8 cellular contexts compared by ENCODE assay signal in the genomic region with DNA sequence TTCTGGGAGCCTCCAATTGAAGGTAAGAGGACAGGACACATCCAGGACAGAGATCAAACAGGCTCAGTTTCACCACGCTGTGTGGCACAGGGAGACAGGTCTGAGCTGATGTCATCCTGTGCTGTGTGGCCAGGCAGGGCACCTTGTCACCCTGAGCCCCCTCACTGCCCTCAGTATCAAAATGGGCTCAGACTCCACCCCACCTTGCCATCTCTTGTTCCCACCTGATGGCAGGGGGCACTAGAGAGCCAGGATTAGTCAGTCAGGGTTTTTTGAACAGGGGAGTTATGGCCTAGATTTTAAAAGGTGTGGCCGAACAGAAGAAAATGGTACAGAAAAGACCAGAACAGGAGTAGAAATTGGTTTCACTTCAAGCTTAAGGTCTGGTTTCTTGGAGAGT. TPM values are rescaled to one million over a fixed set of nuclear protein-coding genes. Genes with fewer than 3 reads are reported as not detected.
DNase-seq lines count a peak whose midpoint lies in the region; ATAC-seq and TF ChIP-seq lines count a peak whose summit lies in the region.

No MANE protein-coding gene starts in this region.

- peaks cover 5 to 24% of the 10 kb centered on the region in 2 donors for H3K4me1 Mint-ChIP-seq in natural killer cell

- DNase-seq in AG09309 (ENCODE audit: low read depth) (no peak), RKO (ENCODE audit: low spot score) (peak; percentile 34), astrocyte of the cerebellum (ENCODE audit: low read depth) (no peak), natural killer cell (no peak), midbrain (lab: John Stamatoyannopoulos, UW) (no peak), tibial nerve (ENCODE audit: low spot score in 2 of 2) (no peak)

- H3K27ac ChIP-seq in tibial nerve = no peak overlapping the region

- TF ChIP-seq CTCF in AG09309 (IDR thresholded peaks at IDR 0.05; ENCODE audit: control insufficient read depth, insufficient read depth, low read depth, low read length, missing control alignments) (peak; percentile 62), GM12872 (IDR thresholded peaks at IDR 0.05; ENCODE audit: insufficient read depth, low read depth, low read length) (peak; percentile 62), astrocyte of the cerebellum (IDR thresholded peaks at IDR 0.05; ENCODE audit: low read depth, low read length, missing control alignments) (peak; percentile 55), natural killer cell (IDR thresholded peaks at IDR 0.05) (no peak), tibial nerve (IDR thresholded peaks at IDR 0.05) (peak in 2 of 5 experiments; percentile 10 to 17)

- H3K27me3 Mint-ChIP-seq in natural killer cell (ENCODE audit: low read depth in 2 of 2) = no peaks in the 10 kb centered on the region

- no peaks in the 10 kb centered on the region for H3K9me3 ChIP-seq in tibial nerve

- H3K36me3 Mint-ChIP-seq in natural killer cell = no peaks in the 10 kb centered on the region

- no peak for TF ChIP-seq POLR2A in tibial nerve (IDR thresholded peaks at IDR 0.05)

- peak overlapping the region; percentile 65 for H3K4me3 Mint-ChIP-seq in natural killer cell

- H3K4me3 ChIP-seq in AG09309 (ENCODE audit: control insufficient read depth, low read depth, low read length) (no peak overlapping the region), astrocyte of the cerebellum (ENCODE audit: low read depth, low read length) (no peak overlapping the region), tibial nerve (no peak overlapping the region)

- peaks cover 0 to 43% (median 14%) of the 10 kb centered on the region in 4 donors for H3K4me1 ChIP-seq in tibial nerve

- intact Hi-C loops in natural killer cell (cut with micrococcal nuclease) = loop anchor here (5.0 kb wide), 1 partner anchor 381 kb away; no protein-coding TSS in a partner anchor

- H3K36me3 ChIP-seq in tibial nerve = peaks cover 0 to 63% (median 0%) of the 10 kb centered on the region in 3 donors

- H3K9me3 Mint-ChIP-seq in natural killer cell = no peaks in the 10 kb centered on the region

- in situ Hi-C loops in astrocyte of the cerebellum (cut with HindIII; ENCODE audit: low sequenced_read_pairs) = no loop called here

- 79 to 88% methylated on average over 2 of the region's 2 CpGs for WGBS in tibial nerve, 2 donors

- H3K27ac Mint-ChIP-seq in natural killer cell = peak overlapping the region in 1 of 2 donors; percentile 22

- TF ChIP-seq EP300 in tibial nerve (IDR thresholded peaks at IDR 0.05) = no peak

- ATAC-seq in natural killer cell = no peak
- no peak for ATAC-seq in GM18868 (IDR thresholded peaks at IDR 0.05; ENCODE audit: unreplicated experiment)

- no peaks in the 10 kb centered on the region for H3K27me3 ChIP-seq in tibial nerve

RNA-seq across cellular contexts. Expression of gene KAT2A, which starts 2.6 kb away (rescaled TPM):
- total RNA-seq in natural killer cell (10 to 100 TPM; 29.6 to 32.8 (median 29.9) TPM), tibial nerve (100 to 1,000 TPM in 2 of 4 donors, 10 to 100 TPM in 2; 92.2 to 143 (median 105) TPM)

RNA-seq across cellular contexts. Expression of gene HSPB9, which starts 4.1 kb away (rescaled TPM):
- total RNA-seq in natural killer cell (not detected), tibial nerve (under 1 TPM in 1 of 4 donors, not detected in 3; 0.22 TPM)

RNA-seq across cellular contexts. Expression of gene DHX58, which starts 6.0 kb away (rescaled TPM):
- total RNA-seq in natural killer cell (10 to 100 TPM; 22.0 to 29.0 (median 24.5) TPM), tibial nerve (10 to 100 TPM; 15.9 to 29.4 (median 21.7) TPM)

RNA-seq across cellular contexts. Expression of gene ZNF385C, which starts 20.3 kb away (rescaled TPM):
- under 1 TPM in 1 of 3 donors, not detected in 2; 0.28 TPM for total RNA-seq in natural killer cell
- 1 to 10 TPM in 1 of 4 donors, under 1 TPM in 1, not detected in 2; 0.20 to 1.5 TPM for total RNA-seq in tibial nerve

RNA-seq across cellular contexts. Expression of gene RAB5C, which starts 36.2 kb away (rescaled TPM):
- total RNA-seq in natural killer cell (100 to 1,000 TPM; 137 to 151 (median 148) TPM), tibial nerve (100 to 1,000 TPM in 3 of 4 donors, 10 to 100 TPM in 1; 94.8 to 137 (median 117) TPM)
